Comparison of ENCODE assay signal across 13 cellular contexts in the genomic region with DNA sequence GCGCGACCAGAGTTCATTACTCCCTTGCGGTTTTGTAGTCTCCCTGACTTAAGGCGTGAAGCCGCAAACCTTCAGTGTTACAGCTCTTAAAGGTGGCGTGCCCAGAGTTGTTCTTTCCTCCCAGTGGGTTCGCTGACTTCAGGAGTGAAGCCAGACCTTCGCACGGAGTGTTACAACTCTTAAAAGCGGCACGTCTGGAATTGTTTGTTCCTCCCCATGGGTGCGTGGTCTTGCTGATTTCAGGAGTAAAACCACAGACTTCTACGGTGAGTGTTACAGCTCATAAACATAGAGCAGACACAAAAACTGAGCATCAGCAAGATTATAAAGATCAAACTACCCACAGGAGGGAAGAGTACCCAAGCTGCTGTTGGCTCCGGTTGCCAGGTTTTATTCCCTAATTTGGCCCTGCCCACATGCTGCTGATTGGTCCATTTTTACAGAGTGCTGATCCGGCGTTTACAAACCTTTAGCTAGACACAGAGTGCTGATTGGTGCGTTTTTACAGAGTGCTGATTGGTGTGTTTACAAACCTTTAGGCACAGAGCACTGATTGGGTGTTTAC. TPM values are rescaled to one million over a fixed set of nuclear protein-coding genes. Genes with fewer than 3 reads are reported as not detected.
A peak's percentile ranks its signal among the peaks of the same experiment; 100 is the strongest.
DNase-seq lines count a peak whose midpoint lies in the region; FAIRE-seq and TF ChIP-seq lines count a peak whose summit lies in the region.
"Had no signal": no experiment of that assay in that cellular context is flagged by ENCODE, and none has a peak within 500 bp of the region (broad histone marks: within the 10 kb centered on the region; RNA-seq: fewer than 3 reads in every experiment).

No MANE protein-coding gene starts in this region.

- no peak overlapping the region for H2BK120ac ChIP-seq in H1 (replicated peaks; ENCODE audit: low read depth, low read length)

- H3F3A ChIP-seq in PC-9 (ENCODE audit: insufficient read depth, low read depth), result peaks cover 16% of the 10 kb centered on the region

- no peak overlapping the region for H3K18ac ChIP-seq in H1 (ENCODE audit: extremely low read depth, low read length)

- H3K36me3 ChIP-seq in PC-9 (ENCODE audit: low read depth), result no peaks in the 10 kb centered on the region
- peaks cover 3 to 39% (median 21%) of the 10 kb centered on the region in 4 experiments for H3K36me3 ChIP-seq in H1 (ENCODE audit: control insufficient read depth in 2 of 4, insufficient read depth in 4 of 4, low read length in 3 of 4)

- H3K9me2 ChIP-seq in PC-9 (ENCODE audit: insufficient read depth), result no peaks in the 10 kb centered on the region

- H3K14ac ChIP-seq in H1 (ENCODE audit: insufficient read length), result no peak overlapping the region

- H2AFZ ChIP-seq in PC-9, result no peak overlapping the region
- H2AFZ ChIP-seq in H1 (ENCODE audit: low read length), result no peak overlapping the region

- H3K56ac ChIP-seq in H1 (replicated peaks; ENCODE audit: insufficient read length, low read depth, low read length), result no peak overlapping the region

- no peak for TF ChIP-seq POLR2A in H1 (IDR thresholded peaks at IDR 0.05; ENCODE audit: control extremely low read depth in 1 of 2, low read depth in 2 of 2, low read length in 2 of 2)

- no peaks in the 10 kb centered on the region for H3K27me3 ChIP-seq in PC-9 (ENCODE audit: insufficient read depth, low read depth)
- no peaks in the 10 kb centered on the region for H3K27me3 ChIP-seq in H1 (replicated peaks in 1 of 4; ENCODE audit: control insufficient read depth in 3 of 4, extremely low read depth in 1 of 4, insufficient read depth in 3 of 4, low read length in 3 of 4)
- H3K27me3 ChIP-seq: brain microvascular endothelial cell had no signal

- no peak overlapping the region for H2AK5ac ChIP-seq in H1 (ENCODE audit: low read depth, low read length)

- 94% methylated on average over 17 of the region's 17 CpGs; no CpG with 5 or more reads in 1 of the 2 experiments for WGBS in H1 (ENCODE audit: extremely low coverage in 1 of 2, insufficient coverage in 1 of 2, insufficient read length in 1 of 2, insufficient replicate concordance in 2 of 2, low coverage in 1 of 2, low lambda C conversion rate in 2 of 2, missing lambda C conversion rate in 1 of 2), 2 experiments

- no peak overlapping the region for H2BK12ac ChIP-seq in H1 (ENCODE audit: low read depth, low read length)

- no peak for TF ChIP-seq RAD21 in H1 (IDR thresholded peaks at IDR 0.05 in 1 of 2, conservative IDR thresholded peaks at IDR 0.05 in 1 of 2; ENCODE audit: low read depth in 2 of 2, low read length in 2 of 2)

- H2BK5ac ChIP-seq in H1 (ENCODE audit: low read depth, low read length), result no peak overlapping the region

- no peak overlapping the region for H3K23ac ChIP-seq in H1 (ENCODE audit: insufficient read length)

- H3K79me1 ChIP-seq in H1 (ENCODE audit: low read depth, low read length), result no peaks in the 10 kb centered on the region

- no peak overlapping the region for H2BK20ac ChIP-seq in H1 (ENCODE audit: low read length)

- DNase-seq in PC-9, result no peak
- peak in 1 of 2 experiments; percentile 35 for DNase-seq in H1 (ENCODE audit: low read depth in 1 of 2, low spot score in 2 of 2)
- DNase-seq in renal cortical epithelial cell (ENCODE audit: low read depth), result peak; percentile 13
- DNase-seq in NCI-H2227 (lab: John Stamatoyannopoulos, UW; ENCODE audit: unreplicated experiment), result no peak
- no peak for DNase-seq in Calu3
- no peak for DNase-seq in HK-2 (ENCODE audit: unreplicated experiment)
- DNase-seq: activated CD4-positive, alpha-beta T cell treated with anti-CD3 and anti-CD28 coated beads for 36 hours; brain microvascular endothelial cell; COR-L47; left ventricle myocardium superior; small intestine had no signal

- FAIRE-seq in G401.6 (lab: Jason Lieb, UNC) (peak; percentile 13), H1 (lab: Jason Lieb, UNC) (no peak)
- FAIRE-seq: small intestine had no signal

- TF ChIP-seq EP300 in H1 (IDR thresholded peaks at IDR 0.05; ENCODE audit: borderline replicate concordance in 1 of 2, low read depth in 2 of 2, low read length in 2 of 2), result no peak

- H4K91ac ChIP-seq in H1 (replicated peaks; ENCODE audit: insufficient read length, low read length), result no peak overlapping the region

- H3K4me3 Mint-ChIP-seq in Calu3 (ENCODE audit: low read depth, unreplicated experiment), result no peak overlapping the region
- H3K4me3 Mint-ChIP-seq: activated CD4-positive, alpha-beta T cell treated with anti-CD3 and anti-CD28 coated beads for 36 hours; neural crest cell had no signal

- H3K36me3 Mint-ChIP-seq in Calu3 (ENCODE audit: insufficient read depth, unreplicated experiment), result no peaks in the 10 kb centered on the region

- H3K4me1 ChIP-seq in PC-9 (replicated peaks; ENCODE audit: insufficient read depth) (peaks cover 10% of the 10 kb centered on the region), H1 (replicated peaks in 1 of 4; ENCODE audit: control insufficient read depth in 3 of 4, insufficient read depth in 4 of 4, low read length in 3 of 4) (no peaks in the 10 kb centered on the region)

- H3K27ac ChIP-seq in PC-9 (0 out of 2 replicates have a peak overlapping the region, but pooled peaks have one; percentile 84), H1 (ENCODE audit: low read depth, low read length) (no peak overlapping the region)
- H3K27ac ChIP-seq: brain microvascular endothelial cell had no signal

- H3K27ac Mint-ChIP-seq in Calu3 (ENCODE audit: unreplicated experiment), result no peak overlapping the region
- H3K27ac Mint-ChIP-seq: activated CD4-positive, alpha-beta T cell treated with anti-CD3 and anti-CD28 coated beads for 36 hours had no signal

- no peak for TF ChIP-seq CTCF in PC-9 (conservative IDR thresholded peaks at IDR 0.05)
- no peak for TF ChIP-seq CTCF in H1 (IDR thresholded peaks at IDR 0.05; ENCODE audit: control extremely low read depth in 1 of 3, insufficient read depth in 1 of 3, low read depth in 1 of 3, low read length in 3 of 3)
- no peak for TF ChIP-seq CTCF in Calu3 (IDR thresholded peaks at IDR 0.05; ENCODE audit: unreplicated experiment)

- no peak overlapping the region for H3K4me3 ChIP-seq in PC-9
- H3K4me3 ChIP-seq in H1 (ENCODE audit: extremely low read depth in 1 of 4, insufficient read depth in 2 of 4, low read depth in 3 of 4, low read length in 4 of 4), result no peak overlapping the region

- POLR2A ChIA-PET in PC-9 (lab: Charles Lee; ENCODE audit: unreplicated experiment), result no interaction called here
- POLR2A ChIA-PET in H1 (lab: Charles Lee; ENCODE audit: partially characterized antibody), result interaction anchor here (0.6 to 2.8 kb wide), 7 partner anchors 9 to 24 kb away, joined by 3 to 15 read pairs (median 5); a partner anchor contains a TSS

- no peak overlapping the region for H4K8ac ChIP-seq in H1 (ENCODE audit: extremely low read depth, insufficient read depth, low read length)

- CTCF ChIA-PET in PC-9 (lab: Charles Lee) (interaction anchor here (0.6 kb wide), 1 partner anchor 68 kb away, joined by 4 read pairs; no protein-coding TSS in a partner anchor), H1 (lab: Charles Lee; ENCODE audit: partially characterized antibody) (interaction anchor here (0.7 to 2.6 kb wide), 5 partner anchors 9 to 28 kb away, joined by 3 to 7 read pairs (median 3); no protein-coding TSS in a partner anchor), Calu3 (lab: Charles Lee) (no interaction called here)

- no peak overlapping the region for H4K5ac ChIP-seq in H1 (ENCODE audit: insufficient read length, low read depth, low read length)

- no peaks in the 10 kb centered on the region for H3K27me3 Mint-ChIP-seq in Calu3 (ENCODE audit: unreplicated experiment)
- H3K27me3 Mint-ChIP-seq: activated CD4-positive, alpha-beta T cell treated with anti-CD3 and anti-CD28 coated beads for 36 hours had no signal

- H3K79me2 ChIP-seq in PC-9 (ENCODE audit: low read depth), result no peaks in the 10 kb centered on the region
- H3K79me2 ChIP-seq in H1 (ENCODE audit: control insufficient read depth in 1 of 2, insufficient read depth in 2 of 2, low read length in 2 of 2), result no peaks in the 10 kb centered on the region

- H3K9me3 Mint-ChIP-seq in Calu3 (ENCODE audit: low read depth, unreplicated experiment), result no peaks in the 10 kb centered on the region
- H3K9me3 Mint-ChIP-seq: neural crest cell had no signal

- H3K4me2 ChIP-seq in PC-9, result no peak overlapping the region
- H3K4me2 ChIP-seq in H1 (ENCODE audit: insufficient read depth in 1 of 2, low read depth in 2 of 2, low read length in 2 of 2), result no peak overlapping the region

- H3K4ac ChIP-seq in H1 (replicated peaks; ENCODE audit: insufficient read length, low read depth, low read length), result no peak overlapping the region

- intact Hi-C loops in PC-9 (cut with micrococcal nuclease; ENCODE audit: unreplicated experiment), result no loop called here
- intact Hi-C loops in Calu3 (cut with micrococcal nuclease; ENCODE audit: unreplicated experiment), result no loop called here

- no peaks in the 10 kb centered on the region for H3K23me2 ChIP-seq in H1 (ENCODE audit: low read depth, low read length)

- no peak overlapping the region for H2BK15ac ChIP-seq in H1 (ENCODE audit: low read length)

- H4K20me1 ChIP-seq in PC-9 (ENCODE audit: insufficient read depth) (no peaks in the 10 kb centered on the region), H1 (replicated peaks in 1 of 2; ENCODE audit: control insufficient read depth in 1 of 2, insufficient read depth in 2 of 2, low read length in 2 of 2) (peaks cover 0 to 1% of the 10 kb centered on the region in 2 experiments)

- H3K9ac ChIP-seq in H1 (replicated peaks in 1 of 4; ENCODE audit: extremely low read depth in 1 of 4, low read depth in 3 of 4, low read length in 3 of 4), result no peak overlapping the region

- BruUV-seq in PC-9 (replicated peaks; lab: Mats Ljungman, UMichigan), result no TSS peak
- no TSS peak for BruUV-seq in Calu3 (replicated peaks; lab: Mats Ljungman, UMichigan)

- H3K4me1 Mint-ChIP-seq in Calu3 (ENCODE audit: low read depth, unreplicated experiment), result no peaks in the 10 kb centered on the region
- H3K4me1 Mint-ChIP-seq: activated CD4-positive, alpha-beta T cell treated with anti-CD3 and anti-CD28 coated beads for 36 hours; neural crest cell had no signal

- H3K9me3 ChIP-seq in PC-9 (ENCODE audit: insufficient read depth, low read depth), result no peaks in the 10 kb centered on the region
- H3K9me3 ChIP-seq in H1 (ENCODE audit: insufficient read depth in 2 of 2, low read depth in 1 of 2, low read length in 1 of 2), result no peaks in the 10 kb centered on the region

RNA-seq across cellular contexts. Expression of a gene that starts 10.4 kb away (rescaled TPM):
- total RNA-seq in PC-9 (2021), result 154 and 166 TPM in 2 replicates
- total RNA-seq in H1 (2021; fragmentation: NEBNext Ultra II Directional; extraction: Animal tissue kit (Norgen Biotek cat#: 25700)), result 111 and 116 TPM in 2 replicates
- polyA plus RNA-seq in H1 (2011; rRNA removed), result 125 and 157 TPM in 2 replicates
- polyA plus RNA-seq in H1 (2011; cell fraction: cytosol; rRNA removed), result 175 TPM
- 75.6 TPM for polyA plus RNA-seq in H1 (2011; cell fraction: nucleus; rRNA removed)
- 93.9 to 111 TPM (median 106 TPM) in 4 replicates for polyA plus RNA-seq in H1 (2012, experiment 1 of 2)
- polyA plus RNA-seq in H1 (2012, experiment 2 of 2), result 161 TPM
- polyA plus RNA-seq in H1 (2013, experiment 1 of 2), result 215 TPM
- polyA plus RNA-seq in H1 (2013, experiment 2 of 2), result 248 TPM
- 62.0 and 73.1 TPM in 2 replicates for polyA minus RNA-seq in H1 (2011; rRNA and poly(A)+ RNA removed)
- polyA minus RNA-seq in H1 (2011; cell fraction: cytosol; rRNA and poly(A)+ RNA removed), result 37.1 TPM
- 34.3 TPM for polyA minus RNA-seq in H1 (2011; cell fraction: nucleus; rRNA and poly(A)+ RNA removed)
- total RNA-seq in renal cortical epithelial cell, result 108 and 255 TPM in 2 replicates
- 53.4 and 53.6 TPM in 2 replicates for total RNA-seq in Calu3 (2022)

RNA-seq across cellular contexts. Expression of a gene that starts 14.4 kb away (rescaled TPM):
- total RNA-seq in PC-9 (2021) (139 and 168 TPM in 2 replicates), renal cortical epithelial cell (85.8 and 191 TPM in 2 replicates), Calu3 (2022) (50.4 and 63.9 TPM in 2 replicates)
- total RNA-seq in H1 (2021; fragmentation: NEBNext Ultra II Directional; extraction: Animal tissue kit (Norgen Biotek cat#: 25700)), result 83.8 and 84.6 TPM in 2 replicates
- polyA plus RNA-seq in H1 (2011; rRNA removed), result 74.4 and 109 TPM in 2 replicates
- 123 TPM for polyA plus RNA-seq in H1 (2011; cell fraction: cytosol; rRNA removed)
- polyA plus RNA-seq in H1 (2011; cell fraction: nucleus; rRNA removed), result 33.9 TPM
- 58.9 to 78.5 TPM (median 65.4 TPM) in 4 replicates for polyA plus RNA-seq in H1 (2012, experiment 1 of 2)
- polyA plus RNA-seq in H1 (2012, experiment 2 of 2), result 74.5 TPM
- 128 TPM for polyA plus RNA-seq in H1 (2013, experiment 1 of 2)
- 143 TPM for polyA plus RNA-seq in H1 (2013, experiment 2 of 2)
- polyA minus RNA-seq in H1 (2011; rRNA and poly(A)+ RNA removed), result 41.8 and 44.3 TPM in 2 replicates
- polyA minus RNA-seq in H1 (2011; cell fraction: cytosol; rRNA and poly(A)+ RNA removed), result 20.8 TPM
- 51.4 TPM for polyA minus RNA-seq in H1 (2011; cell fraction: nucleus; rRNA and poly(A)+ RNA removed)

RNA-seq across cellular contexts. Expression of a gene that starts 38.5 kb away (rescaled TPM):
- total RNA-seq in PC-9 (2021) (14.3 and 15.2 TPM in 2 replicates), renal cortical epithelial cell (20.3 and 31.3 TPM in 2 replicates), Calu3 (2022) (14.3 and 15.8 TPM in 2 replicates)
- total RNA-seq in H1 (2021; fragmentation: NEBNext Ultra II Directional; extraction: Animal tissue kit (Norgen Biotek cat#: 25700)), result 43.6 and 46.4 TPM in 2 replicates
- 13.2 and 19.7 TPM in 2 replicates for polyA plus RNA-seq in H1 (2011; rRNA removed)
- polyA plus RNA-seq in H1 (2011; cell fraction: cytosol; rRNA removed), result 29.5 TPM
- 9.4 TPM for polyA plus RNA-seq in H1 (2011; cell fraction: nucleus; rRNA removed)
- 27.5 to 47.3 TPM (median 30.5 TPM) in 4 replicates for polyA plus RNA-seq in H1 (2012, experiment 1 of 2)
- 4.3 TPM for polyA plus RNA-seq in H1 (2012, experiment 2 of 2)
- 61.5 TPM for polyA plus RNA-seq in H1 (2013, experiment 1 of 2)
- 61.8 TPM for polyA plus RNA-seq in H1 (2013, experiment 2 of 2)
- 13.7 and 16.1 TPM in 2 replicates for polyA minus RNA-seq in H1 (2011; rRNA and poly(A)+ RNA removed)
- polyA minus RNA-seq in H1 (2011; cell fraction: cytosol; rRNA and poly(A)+ RNA removed), result 9.0 TPM
- polyA minus RNA-seq in H1 (2011; cell fraction: nucleus; rRNA and poly(A)+ RNA removed), result 14.9 TPM

RNA-seq across cellular contexts. Expression of a gene that starts 38.8 kb away (rescaled TPM):
- total RNA-seq in PC-9 (2021), result 6.1 and 6.2 TPM in 2 replicates
- 1.1 and 1.5 TPM in 2 replicates for total RNA-seq in H1 (2021; fragmentation: NEBNext Ultra II Directional; extraction: Animal tissue kit (Norgen Biotek cat#: 25700))
- 1.5 and 3.1 TPM in 2 replicates for polyA plus RNA-seq in H1 (2011; rRNA removed)
- 2.4 TPM for polyA plus RNA-seq in H1 (2011; cell fraction: cytosol; rRNA removed)
- polyA plus RNA-seq in H1 (2011; cell fraction: nucleus; rRNA removed), result 0.78 TPM
- 1.4 to 2.0 TPM (median 1.7 TPM) in 4 replicates for polyA plus RNA-seq in H1 (2012, experiment 1 of 2)
- 1.9 TPM for polyA plus RNA-seq in H1 (2012, experiment 2 of 2)
- polyA plus RNA-seq in H1 (2013, experiment 1 of 2), result 3.5 TPM
- 2.7 TPM for polyA plus RNA-seq in H1 (2013, experiment 2 of 2)
- 0.63 TPM in 1 of 2 replicates, not detected in the other for polyA minus RNA-seq in H1 (2011; rRNA and poly(A)+ RNA removed)
- polyA minus RNA-seq in H1 (2011; cell fraction: cytosol; rRNA and poly(A)+ RNA removed), result not detected
- polyA minus RNA-seq in H1 (2011; cell fraction: nucleus; rRNA and poly(A)+ RNA removed), result not detected
- total RNA-seq in renal cortical epithelial cell, result 1.4 TPM in 1 of 2 replicates, not detected in the other
- total RNA-seq in Calu3 (2022), result not detected in 2 replicates
- total RNA-seq: left ventricle myocardium superior had no signal
